9 cellular contexts compared by ENCODE assay signal in genomic region chr6:126804255-126805064, GRCh38.
DNase-seq lines count a peak whose midpoint lies in the region; ATAC-seq and TF ChIP-seq lines count a peak whose summit lies in the region.
"Had no signal": no experiment of that assay in that cellular context is flagged by ENCODE, and none has a peak within 500 bp of the region (broad histone marks: within the 10 kb centered on the region; RNA-seq: fewer than 3 reads in every experiment).

No MANE protein-coding gene starts in this region.

- H3K4me1 Mint-ChIP-seq in CD8-positive, alpha-beta memory T cell: no peaks in the 10 kb centered on the region
- H3K4me1 Mint-ChIP-seq: memory B cell had no signal

- H3K27ac ChIP-seq in right cardiac atrium (ENCODE audit: low read length): no peak overlapping the region
- no peak overlapping the region for H3K27ac ChIP-seq in testis
- H3K27ac ChIP-seq in CD8-positive, alpha-beta memory T cell (ENCODE audit: low read depth, low read length): no peak overlapping the region

- peak overlapping the region; percentile 53 for H3K9ac ChIP-seq in adipocyte (ENCODE audit: low read length)

- no peaks in the 10 kb centered on the region for H3K36me3 Mint-ChIP-seq in CD8-positive, alpha-beta memory T cell
- H3K36me3 Mint-ChIP-seq: memory B cell had no signal

- CTCF ChIA-PET in CD8-positive, alpha-beta memory T cell (lab: Charles Lee): no interaction called here

- TF ChIP-seq POLR2A in NB4 (IDR thresholded peaks at IDR 0.05; ENCODE audit: extremely low read depth, insufficient read length): no peak
- no peak for TF ChIP-seq POLR2A in testis (IDR thresholded peaks at IDR 0.05)

- intact Hi-C loops in right cardiac atrium (cut with DNase I): no loop called here
- intact Hi-C loops in testis (cut with DNase I; ENCODE audit: low total_unique reads): no loop called here

- no peaks in the 10 kb centered on the region for H3K27me3 ChIP-seq in adipocyte (replicated peaks; ENCODE audit: control insufficient read depth, insufficient read depth, low read length)
- no peaks in the 10 kb centered on the region for H3K27me3 ChIP-seq in right cardiac atrium (ENCODE audit: control insufficient read depth, insufficient read depth)
- no peaks in the 10 kb centered on the region for H3K27me3 ChIP-seq in testis
- H3K27me3 ChIP-seq in CD8-positive, alpha-beta memory T cell (ENCODE audit: insufficient read depth, low read length, poor library complexity, severe bottlenecking): no peaks in the 10 kb centered on the region

- H3K4me1 ChIP-seq in adipocyte (ENCODE audit: control insufficient read depth, insufficient read depth, low read length) (peaks cover 19% of the 10 kb centered on the region), right cardiac atrium (ENCODE audit: control insufficient read depth, insufficient read depth, low read length) (no peaks in the 10 kb centered on the region), testis (no peaks in the 10 kb centered on the region)
- no peaks in the 10 kb centered on the region for H3K4me1 ChIP-seq in CD8-positive, alpha-beta memory T cell (ENCODE audit: insufficient read depth, low read length)

- ATAC-seq in HG02642 (IDR thresholded peaks at IDR 0.05; ENCODE audit: poor library complexity, unreplicated experiment) (peak; percentile 85), right cardiac atrium (peak; percentile 45 to 56)

- H3K4me3 Mint-ChIP-seq in CD8-positive, alpha-beta memory T cell: no peak overlapping the region
- H3K4me3 Mint-ChIP-seq: memory B cell had no signal

- in situ Hi-C loops in GM13976 (cut with MboI; ENCODE audit: low sequenced_read_pairs, unreplicated experiment): no loop called here

- WGBS in right cardiac atrium: 44% methylated on average over 6 of the region's 6 CpGs
- WGBS in testis, 2 donors: 43% methylated on average over 6 of the region's 6 CpGs

- H3K4me3 ChIP-seq in NB4 (ENCODE audit: low read depth, low read length) (no peak overlapping the region), adipocyte (ENCODE audit: low read length) (peak overlapping the region; percentile 25), right cardiac atrium (ENCODE audit: low read length) (no peak overlapping the region), testis (no peak overlapping the region)
- H3K4me3 ChIP-seq in CD8-positive, alpha-beta memory T cell (ENCODE audit: low read length): no peak overlapping the region

- peaks cover 0 to 3% (median 0%) of the 10 kb centered on the region in 5 donors for H3K9me3 Mint-ChIP-seq in CD8-positive, alpha-beta memory T cell
- H3K9me3 Mint-ChIP-seq: memory B cell had no signal

- H3K27me3 Mint-ChIP-seq in CD8-positive, alpha-beta memory T cell: no peaks in the 10 kb centered on the region
- H3K27me3 Mint-ChIP-seq: memory B cell had no signal

- H3K27ac Mint-ChIP-seq in CD8-positive, alpha-beta memory T cell: no peak overlapping the region
- H3K27ac Mint-ChIP-seq: memory B cell had no signal

- H3K36me3 ChIP-seq in adipocyte (ENCODE audit: control insufficient read depth, insufficient read depth, low read length, severe bottlenecking) (no peaks in the 10 kb centered on the region), testis (ENCODE audit: low read depth, missing control alignments) (no peaks in the 10 kb centered on the region)
- no peaks in the 10 kb centered on the region for H3K36me3 ChIP-seq in CD8-positive, alpha-beta memory T cell (ENCODE audit: insufficient read depth, low read length)

- POLR2A ChIA-PET in CD8-positive, alpha-beta memory T cell (lab: Charles Lee): no interaction called here

- DNase-seq in AG08395 (ENCODE audit: low spot score) (peak; percentile 61), GM13976 (ENCODE audit: low spot score) (peak; percentile 15), NB4 (ENCODE audit: low read depth) (peak; percentile 50), adipocyte (ENCODE audit: low read depth) (peak; percentile 85), right cardiac atrium (no peak), testis (peak; percentile 50)
- no peak for DNase-seq in CD8-positive, alpha-beta memory T cell

- no peaks in the 10 kb centered on the region for H3K9me3 ChIP-seq in adipocyte (ENCODE audit: control insufficient read depth, low read length)
- no peaks in the 10 kb centered on the region for H3K9me3 ChIP-seq in right cardiac atrium (ENCODE audit: control insufficient read depth, low read length)
- H3K9me3 ChIP-seq in testis: no peaks in the 10 kb centered on the region
- H3K9me3 ChIP-seq in CD8-positive, alpha-beta memory T cell (ENCODE audit: low read length): no peaks in the 10 kb centered on the region

- TF ChIP-seq CTCF in GM13976 (IDR thresholded peaks at IDR 0.05; ENCODE audit: borderline replicate concordance, control extremely low read depth, extremely low read depth, insufficient read depth, missing control alignments) (peak; percentile 66), NB4 (IDR thresholded peaks at IDR 0.05; ENCODE audit: low read depth, low read length) (peak; percentile 70), testis (IDR thresholded peaks at IDR 0.05) (peak; percentile 47 to 66 (median 51))

Comparison
In these comparisons a context has a peak if more than half of its experiments do, and no peak if none do; other contexts are left out.
1. DNase-seq: peak in AG08395 (single experiment), GM13976 (single experiment), NB4 (single experiment), adipocyte (single experiment) and testis (single experiment); none in right cardiac atrium (0 of 3) and CD8-positive, alpha-beta memory T cell (0 of 5).
2. Peak in every context shown above with its lines, with median percentiles within 50 percentile points of each other: CTCF ChIP-seq.